Comparison of ENCODE assay signal across 1 cellular context in the genomic region with DNA sequence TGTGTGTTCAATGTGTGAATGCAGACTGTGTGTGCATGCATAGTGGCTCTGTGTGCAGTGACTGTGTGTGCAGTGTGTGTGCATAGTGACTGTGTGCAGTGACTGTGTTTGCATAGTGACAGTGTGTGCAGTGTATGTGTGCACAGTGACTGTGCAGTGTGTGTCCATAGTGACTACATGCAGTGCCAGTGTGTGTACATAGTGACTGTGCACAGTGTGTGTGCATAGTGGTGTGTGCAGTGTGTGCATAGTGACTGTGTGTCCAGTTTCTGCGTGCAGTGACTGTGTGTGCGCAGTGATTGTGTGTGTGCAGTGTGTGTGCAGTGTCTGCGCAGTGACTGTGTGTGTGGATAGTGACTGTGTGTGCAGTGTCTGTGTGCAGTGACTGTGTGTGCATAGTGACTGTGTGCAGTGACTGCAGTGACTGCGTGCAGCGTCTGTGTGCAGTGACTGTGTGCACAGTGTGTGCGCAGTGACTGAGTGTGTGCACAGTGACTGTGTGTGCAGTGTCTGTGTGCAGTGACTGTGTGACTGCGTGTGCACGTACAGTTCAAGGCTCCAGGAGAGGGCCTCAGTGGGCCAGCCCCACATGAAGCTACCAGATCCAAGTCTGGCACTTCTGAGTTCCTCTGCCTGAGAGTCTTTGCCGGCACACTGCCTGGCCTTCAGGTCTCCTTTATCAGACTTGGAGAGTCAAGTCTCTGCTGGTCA.
A peak's percentile ranks its signal among the peaks of the same experiment; 100 is the strongest.
TF ChIP-seq lines count a peak whose summit lies in the region.

No MANE protein-coding gene starts in this region.

TF ChIP-seq in HEK293, 187 proteins besides CTCF, POLR2A, EP300 and RAD21:
- TF ChIP-seq, protein P1, sequence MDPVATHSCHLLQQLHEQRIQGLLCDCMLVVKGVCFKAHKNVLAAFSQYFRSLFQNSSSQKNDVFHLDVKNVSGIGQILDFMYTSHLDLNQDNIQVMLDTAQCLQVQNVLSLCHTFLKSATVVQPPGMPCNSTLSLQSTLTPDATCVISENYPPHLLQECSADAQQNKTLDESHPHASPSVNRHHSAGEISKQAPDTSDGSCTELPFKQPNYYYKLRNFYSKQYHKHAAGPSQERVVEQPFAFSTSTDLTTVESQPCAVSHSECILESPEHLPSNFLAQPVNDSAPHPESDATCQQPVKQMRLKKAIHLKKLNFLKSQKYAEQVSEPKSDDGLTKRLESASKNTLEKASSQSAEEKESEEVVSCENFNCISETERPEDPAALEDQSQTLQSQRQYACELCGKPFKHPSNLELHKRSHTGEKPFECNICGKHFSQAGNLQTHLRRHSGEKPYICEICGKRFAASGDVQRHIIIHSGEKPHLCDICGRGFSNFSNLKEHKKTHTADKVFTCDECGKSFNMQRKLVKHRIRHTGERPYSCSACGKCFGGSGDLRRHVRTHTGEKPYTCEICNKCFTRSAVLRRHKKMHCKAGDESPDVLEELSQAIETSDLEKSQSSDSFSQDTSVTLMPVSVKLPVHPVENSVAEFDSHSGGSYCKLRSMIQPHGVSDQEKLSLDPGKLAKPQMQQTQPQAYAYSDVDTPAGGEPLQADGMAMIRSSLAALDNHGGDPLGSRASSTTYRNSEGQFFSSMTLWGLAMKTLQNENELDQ (tag by site-specific recombination; IDR thresholded peaks at IDR 0.05; ENCODE audit: low read depth) = no peak
- no peak for TF ChIP-seq ZNF510 (tag by site-specific recombination; IDR thresholded peaks at IDR 0.05; ENCODE audit: insufficient replicate concordance)
- no peak for TF ChIP-seq HOXC10 (CRISPR knock-in tag; IDR thresholded peaks at IDR 0.05)
- no peak for TF ChIP-seq OVOL3 (tag by site-specific recombination; IDR thresholded peaks at IDR 0.05)
- no peak for TF ChIP-seq ZNF571 (tag by site-specific recombination; IDR thresholded peaks at IDR 0.05)
- TF ChIP-seq ZNF175 (tag by site-specific recombination; IDR thresholded peaks at IDR 0.05) = no peak
- peak; percentile 99 for TF ChIP-seq ZSCAN4 (tag by site-specific recombination; IDR thresholded peaks at IDR 0.05)
- TF ChIP-seq, protein P2, sequence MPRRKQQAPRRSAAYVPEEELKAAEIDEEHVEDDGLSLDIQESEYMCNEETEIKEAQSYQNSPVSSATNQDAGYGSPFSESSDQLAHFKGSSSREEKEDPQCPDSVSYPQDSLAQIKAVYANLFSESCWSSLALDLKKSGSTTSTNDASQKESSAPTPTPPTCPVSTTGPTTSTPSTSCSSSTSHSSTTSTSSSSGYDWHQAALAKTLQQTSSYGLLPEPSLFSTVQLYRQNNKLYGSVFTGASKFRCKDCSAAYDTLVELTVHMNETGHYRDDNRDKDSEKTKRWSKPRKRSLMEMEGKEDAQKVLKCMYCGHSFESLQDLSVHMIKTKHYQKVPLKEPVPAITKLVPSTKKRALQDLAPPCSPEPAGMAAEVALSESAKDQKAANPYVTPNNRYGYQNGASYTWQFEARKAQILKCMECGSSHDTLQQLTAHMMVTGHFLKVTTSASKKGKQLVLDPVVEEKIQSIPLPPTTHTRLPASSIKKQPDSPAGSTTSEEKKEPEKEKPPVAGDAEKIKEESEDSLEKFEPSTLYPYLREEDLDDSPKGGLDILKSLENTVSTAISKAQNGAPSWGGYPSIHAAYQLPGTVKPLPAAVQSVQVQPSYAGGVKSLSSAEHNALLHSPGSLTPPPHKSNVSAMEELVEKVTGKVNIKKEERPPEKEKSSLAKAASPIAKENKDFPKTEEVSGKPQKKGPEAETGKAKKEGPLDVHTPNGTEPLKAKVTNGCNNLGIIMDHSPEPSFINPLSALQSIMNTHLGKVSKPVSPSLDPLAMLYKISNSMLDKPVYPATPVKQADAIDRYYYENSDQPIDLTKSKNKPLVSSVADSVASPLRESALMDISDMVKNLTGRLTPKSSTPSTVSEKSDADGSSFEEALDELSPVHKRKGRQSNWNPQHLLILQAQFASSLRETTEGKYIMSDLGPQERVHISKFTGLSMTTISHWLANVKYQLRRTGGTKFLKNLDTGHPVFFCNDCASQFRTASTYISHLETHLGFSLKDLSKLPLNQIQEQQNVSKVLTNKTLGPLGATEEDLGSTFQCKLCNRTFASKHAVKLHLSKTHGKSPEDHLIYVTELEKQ (tag by site-specific recombination; IDR thresholded peaks at IDR 0.05; ENCODE audit: borderline replicate concordance) = no peak
- TF ChIP-seq ZBTB11 (tag by site-specific recombination; conservative IDR thresholded peaks at IDR 0.05; ENCODE audit: low read depth) = no peak
TF ChIP-seq in HEK293: peak in this region for 1.
